Comparison of ENCODE assay signal across 28 cellular contexts in genomic region chr7:86372262-86372661, GRCh38.
"Had no signal": no experiment of that assay in that cellular context is flagged by ENCODE, and none has a peak within 500 bp of the region (broad histone marks: within the 10 kb centered on the region; RNA-seq: fewer than 3 reads in every experiment).

No MANE protein-coding gene starts in this region.

- H3K27me3 Mint-ChIP-seq: naive thymus-derived CD8-positive, alpha-beta T cell; stimulated activated memory B cell treated with anti-CD40 and anti-IgM and Interleukin-4, amounts not matched to agents 10 μg/mL and 1 μg/mL and 100 μg/mL, for 72 hours had no signal

- H3K9me3 Mint-ChIP-seq: nephron; stimulated activated memory B cell treated with anti-CD40 and anti-IgM and Interleukin-4, amounts not matched to agents 10 μg/mL and 1 μg/mL and 100 μg/mL, for 72 hours had no signal

- H3K4me1 ChIP-seq: left lung, lower lobe of right lung, parathyroid adenoma, psoas muscle, right lobe of liver, suprapubic skin, tibial artery, upper lobe of right lung had no signal

- H3K4me3 Mint-ChIP-seq: immature natural killer cell; naive thymus-derived CD8-positive, alpha-beta T cell; nephron; neural crest cell; stimulated activated memory B cell treated with anti-CD40 and anti-IgM and Interleukin-4, amounts not matched to agents 10 μg/mL and 1 μg/mL and 100 μg/mL, for 72 hours had no signal

- H3K36me3 ChIP-seq: left lung, lower lobe of right lung, neutrophil, right lobe of liver, suprapubic skin, thoracic aorta, tibial artery, upper lobe of right lung had no signal

- H3K79me2 ChIP-seq: parathyroid adenoma had no signal

- H3K4me3 ChIP-seq: left lung, lower lobe of right lung, psoas muscle, right lobe of liver, smooth muscle cell, suprapubic skin, thoracic aorta, tibial artery, upper lobe of right lung had no signal

- H3K4me2 ChIP-seq: smooth muscle cell had no signal

- H2AFZ ChIP-seq: parathyroid adenoma had no signal

- H3K27me3 ChIP-seq: left lung, neutrophil, right lobe of liver, suprapubic skin, tibial artery, upper lobe of right lung had no signal

- H3K27ac ChIP-seq: left lung, lower lobe of right lung, neutrophil, parathyroid adenoma, psoas muscle, right lobe of liver, suprapubic skin, thoracic aorta, tibial artery, upper lobe of right lung had no signal

- H3K9ac ChIP-seq: parathyroid adenoma had no signal

- DNase-seq: hypothalamus; immature natural killer cell; kidney; left colon; left lung; lower lobe of right lung; mammary epithelial cell; mesenchymal stem cell; naive thymus-derived CD8-positive, alpha-beta T cell; occipital lobe; psoas muscle; right lobe of liver; stimulated activated CD4-positive, alpha-beta T cell treated with anti-CD3 and anti-CD28 coated beads, Interleukin-1b, Interleukin-23, amount 100 ng/mL, for 48 hours; stimulated activated CD4-positive, alpha-beta T cell treated with anti-CD3 and anti-CD28 coated beads, Interleukin-2, amount 100 ng/mL, for 48 hours; stimulated activated CD4-positive, alpha-beta T cell treated with anti-CD3 and anti-CD28 coated beads, Interleukin-4, amount 100 ng/mL, for 4 hours; stimulated activated CD8-positive, alpha-beta memory T cell treated with anti-CD3 and anti-CD28 coated beads, Interleukin-4, amount 100 ng/mL, for 48 hours; stimulated activated naive CD4-positive, alpha-beta T cell treated with Interleukin-2 at 50 U/mL for 16 hours; tibial artery; trophoblast cell; upper lobe of right lung had no signal

- H3K9me3 ChIP-seq: lower lobe of right lung, neutrophil, psoas muscle, right lobe of liver, suprapubic skin, thoracic aorta, tibial artery, upper lobe of right lung had no signal

- H3K36me3 Mint-ChIP-seq: immature natural killer cell; naive thymus-derived CD8-positive, alpha-beta T cell; stimulated activated memory B cell treated with anti-CD40 and anti-IgM and Interleukin-4, amounts not matched to agents 10 μg/mL and 1 μg/mL and 100 μg/mL, for 72 hours had no signal

- H3K27ac Mint-ChIP-seq: immature natural killer cell; naive thymus-derived CD8-positive, alpha-beta T cell; nephron; stimulated activated memory B cell treated with anti-CD40 and anti-IgM and Interleukin-4, amounts not matched to agents 10 μg/mL and 1 μg/mL and 100 μg/mL, for 72 hours had no signal

- ATAC-seq: left colon; left lung; lower lobe of right lung; naive thymus-derived CD8-positive, alpha-beta T cell; psoas muscle; right lobe of liver; stimulated activated memory B cell treated with anti-CD40 and anti-IgM and Interleukin-4, amounts not matched to agents 10 μg/mL and 1 μg/mL and 100 μg/mL, for 72 hours; upper lobe of right lung had no signal

- H3K4me1 Mint-ChIP-seq: immature natural killer cell; naive thymus-derived CD8-positive, alpha-beta T cell; nephron; stimulated activated memory B cell treated with anti-CD40 and anti-IgM and Interleukin-4, amounts not matched to agents 10 μg/mL and 1 μg/mL and 100 μg/mL, for 72 hours had no signal
